ENCODE assay signal across 1 cellular context in the genomic region with DNA sequence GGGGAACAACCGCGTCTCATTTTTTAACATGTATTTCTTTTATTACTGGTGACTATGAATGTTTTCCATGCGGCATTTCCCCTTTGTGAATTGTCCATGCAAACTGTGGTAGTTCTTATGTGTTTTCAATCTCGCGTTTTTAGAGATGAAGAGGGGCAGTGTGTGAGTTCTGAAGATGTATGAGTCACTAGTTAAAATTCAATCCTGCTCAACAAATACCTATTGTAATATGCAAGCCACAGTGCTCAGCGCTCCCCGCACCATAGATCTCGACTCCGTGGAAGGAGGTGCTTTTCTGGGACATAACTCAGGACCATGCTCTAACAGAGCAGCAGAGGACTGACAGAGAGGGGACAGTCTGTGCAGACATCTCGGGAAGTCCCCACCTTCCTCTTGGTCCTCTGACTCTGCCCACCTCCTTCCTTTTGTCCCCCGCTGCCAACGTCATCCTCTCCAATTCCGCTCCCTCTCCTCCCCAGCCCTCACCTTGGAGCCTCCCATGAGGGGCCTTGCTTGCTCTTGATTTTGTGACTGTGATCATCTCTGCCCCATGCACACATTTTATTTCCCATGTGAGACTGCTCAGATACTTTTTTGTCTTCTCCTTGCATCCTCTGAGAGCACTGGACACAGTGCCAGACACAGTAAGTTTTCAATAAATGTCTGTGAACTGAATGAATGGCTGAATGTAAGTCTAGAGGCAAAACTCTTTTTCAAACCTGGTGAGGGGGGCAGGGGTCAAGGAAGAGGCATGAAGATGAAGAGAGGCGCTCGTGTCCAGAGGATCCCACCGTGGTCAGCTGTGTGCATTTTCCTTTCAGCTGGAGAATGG.
TF ChIP-seq lines count a peak whose summit lies in the region.

No MANE protein-coding gene starts in this region.

TF ChIP-seq in HepG2, 621 proteins besides CTCF, POLR2A, EP300 and RAD21 (continued from another document and continues in another):
- TF ChIP-seq, protein P1, sequence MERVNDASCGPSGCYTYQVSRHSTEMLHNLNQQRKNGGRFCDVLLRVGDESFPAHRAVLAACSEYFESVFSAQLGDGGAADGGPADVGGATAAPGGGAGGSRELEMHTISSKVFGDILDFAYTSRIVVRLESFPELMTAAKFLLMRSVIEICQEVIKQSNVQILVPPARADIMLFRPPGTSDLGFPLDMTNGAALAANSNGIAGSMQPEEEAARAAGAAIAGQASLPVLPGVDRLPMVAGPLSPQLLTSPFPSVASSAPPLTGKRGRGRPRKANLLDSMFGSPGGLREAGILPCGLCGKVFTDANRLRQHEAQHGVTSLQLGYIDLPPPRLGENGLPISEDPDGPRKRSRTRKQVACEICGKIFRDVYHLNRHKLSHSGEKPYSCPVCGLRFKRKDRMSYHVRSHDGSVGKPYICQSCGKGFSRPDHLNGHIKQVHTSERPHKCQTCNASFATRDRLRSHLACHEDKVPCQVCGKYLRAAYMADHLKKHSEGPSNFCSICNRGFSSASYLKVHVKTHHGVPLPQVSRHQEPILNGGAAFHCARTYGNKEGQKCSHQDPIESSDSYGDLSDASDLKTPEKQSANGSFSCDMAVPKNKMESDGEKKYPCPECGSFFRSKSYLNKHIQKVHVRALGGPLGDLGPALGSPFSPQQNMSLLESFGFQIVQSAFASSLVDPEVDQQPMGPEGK (CRISPR knock-in tag; IDR thresholded peaks at IDR 0.05), result peak; percentile 51
- TF ChIP-seq BRCA1 (CRISPR knock-in tag; IDR thresholded peaks at IDR 0.05) (no peak), ZBED4 (CRISPR knock-in tag; IDR thresholded peaks at IDR 0.05; ENCODE audit: borderline replicate concordance) (no peak), ZNF564 (CRISPR knock-in tag; IDR thresholded peaks at IDR 0.05) (no peak), MYC (CRISPR knock-in tag; IDR thresholded peaks at IDR 0.05; ENCODE audit: borderline replicate concordance) (peak; percentile 32; the same call in 1 of the 2 replicates), THRA (CRISPR knock-in tag; IDR thresholded peaks at IDR 0.05; ENCODE audit: borderline replicate concordance) (peak; percentile 34; the same call in 1 of the 2 replicates), ASH2L (IDR thresholded peaks at IDR 0.05; ENCODE audit: insufficient read length, low read depth, low read length) (peak; percentile 65), SALL1 (CRISPR knock-in tag; IDR thresholded peaks at IDR 0.05) (peak; percentile 65), ZNF251 (CRISPR knock-in tag; IDR thresholded peaks at IDR 0.05) (no peak), JUN (CRISPR knock-in tag; IDR thresholded peaks at IDR 0.05) (0 out of 2 replicates have a peak, but pooled peaks have one; percentile 50), PRDM10 (CRISPR knock-in tag; IDR thresholded peaks at IDR 0.05; ENCODE audit: low read depth) (peak; percentile 71; the same call in 1 of the 2 replicates), SKIL (CRISPR knock-in tag; IDR thresholded peaks at IDR 0.05; ENCODE audit: borderline replicate concordance) (peak; percentile 38; the same call in 1 of the 2 replicates), NR2F2 (IDR thresholded peaks at IDR 0.05; ENCODE audit: borderline replicate concordance, low read depth) (peak; percentile 53; the same call in 1 of the 2 replicates), ZNF292 (CRISPR knock-in tag; IDR thresholded peaks at IDR 0.05; ENCODE audit: borderline replicate concordance, low read depth) (peak; percentile 77; the same call in 1 of the 2 replicates), SAP130 (CRISPR knock-in tag; IDR thresholded peaks at IDR 0.05; ENCODE audit: low read depth) (peak; percentile 68), MAFF (IDR thresholded peaks at IDR 0.05; ENCODE audit: low read depth, low read length) (0 out of 2 replicates have a peak, but pooled peaks have one; percentile 21), ZC3H4 (CRISPR knock-in tag; IDR thresholded peaks at IDR 0.05; ENCODE audit: borderline replicate concordance) (peak; percentile 63; the same call in 1 of the 2 replicates), SOX5 (CRISPR knock-in tag; IDR thresholded peaks at IDR 0.05; ENCODE audit: borderline replicate concordance) (peak; percentile 89), PHF8 (CRISPR knock-in tag; IDR thresholded peaks at IDR 0.05) (no peak; the same call in 1 of the 2 replicates), KLF16 (CRISPR knock-in tag; IDR thresholded peaks at IDR 0.05) (peak in 1 of 2 experiments; percentile 55; a peak in 2 of 4 replicates), KMT2A (CRISPR knock-in tag; IDR thresholded peaks at IDR 0.05) (no peak), ZNF598 (CRISPR knock-in tag; IDR thresholded peaks at IDR 0.05; ENCODE audit: borderline replicate concordance) (peak; percentile 54; the same call in 1 of the 2 replicates), MXD4 (CRISPR knock-in tag; IDR thresholded peaks at IDR 0.05) (no peak), HBP1 (CRISPR knock-in tag; IDR thresholded peaks at IDR 0.05; ENCODE audit: low read depth) (peak; percentile 52; the same call in 1 of the 2 replicates), THAP11 (CRISPR knock-in tag; IDR thresholded peaks at IDR 0.05) (peak; percentile 66), GATAD2A (CRISPR knock-in tag; IDR thresholded peaks at IDR 0.05) (peak; percentile 78), KAT8 (CRISPR knock-in tag; IDR thresholded peaks at IDR 0.05) (peak; percentile 56), MTF2 (CRISPR knock-in tag; IDR thresholded peaks at IDR 0.05; ENCODE audit: borderline replicate concordance) (peak; percentile 65; the same call in 1 of the 2 replicates), ZNF143 (CRISPR knock-in tag; IDR thresholded peaks at IDR 0.05) (no peak)
- TF ChIP-seq, protein P2, sequence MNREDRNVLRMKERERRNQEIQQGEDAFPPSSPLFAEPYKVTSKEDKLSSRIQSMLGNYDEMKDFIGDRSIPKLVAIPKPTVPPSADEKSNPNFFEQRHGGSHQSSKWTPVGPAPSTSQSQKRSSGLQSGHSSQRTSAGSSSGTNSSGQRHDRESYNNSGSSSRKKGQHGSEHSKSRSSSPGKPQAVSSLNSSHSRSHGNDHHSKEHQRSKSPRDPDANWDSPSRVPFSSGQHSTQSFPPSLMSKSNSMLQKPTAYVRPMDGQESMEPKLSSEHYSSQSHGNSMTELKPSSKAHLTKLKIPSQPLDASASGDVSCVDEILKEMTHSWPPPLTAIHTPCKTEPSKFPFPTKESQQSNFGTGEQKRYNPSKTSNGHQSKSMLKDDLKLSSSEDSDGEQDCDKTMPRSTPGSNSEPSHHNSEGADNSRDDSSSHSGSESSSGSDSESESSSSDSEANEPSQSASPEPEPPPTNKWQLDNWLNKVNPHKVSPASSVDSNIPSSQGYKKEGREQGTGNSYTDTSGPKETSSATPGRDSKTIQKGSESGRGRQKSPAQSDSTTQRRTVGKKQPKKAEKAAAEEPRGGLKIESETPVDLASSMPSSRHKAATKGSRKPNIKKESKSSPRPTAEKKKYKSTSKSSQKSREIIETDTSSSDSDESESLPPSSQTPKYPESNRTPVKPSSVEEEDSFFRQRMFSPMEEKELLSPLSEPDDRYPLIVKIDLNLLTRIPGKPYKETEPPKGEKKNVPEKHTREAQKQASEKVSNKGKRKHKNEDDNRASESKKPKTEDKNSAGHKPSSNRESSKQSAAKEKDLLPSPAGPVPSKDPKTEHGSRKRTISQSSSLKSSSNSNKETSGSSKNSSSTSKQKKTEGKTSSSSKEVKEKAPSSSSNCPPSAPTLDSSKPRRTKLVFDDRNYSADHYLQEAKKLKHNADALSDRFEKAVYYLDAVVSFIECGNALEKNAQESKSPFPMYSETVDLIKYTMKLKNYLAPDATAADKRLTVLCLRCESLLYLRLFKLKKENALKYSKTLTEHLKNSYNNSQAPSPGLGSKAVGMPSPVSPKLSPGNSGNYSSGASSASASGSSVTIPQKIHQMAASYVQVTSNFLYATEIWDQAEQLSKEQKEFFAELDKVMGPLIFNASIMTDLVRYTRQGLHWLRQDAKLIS (CRISPR knock-in tag; IDR thresholded peaks at IDR 0.05), result peak; percentile 74; the same call in 1 of the 2 replicates
